In genomic region chr17:77830816-77831490, GRCh38 we compare ENCODE assay signal across 12 cellular contexts.
DNase-seq lines count a peak whose midpoint lies in the region; ATAC-seq and TF ChIP-seq lines count a peak whose summit lies in the region.
"Had no signal": no experiment of that assay in that cellular context is flagged by ENCODE, and none has a peak within 500 bp of the region (broad histone marks: within the 10 kb centered on the region; RNA-seq: fewer than 3 reads in every experiment).

No MANE protein-coding gene starts in this region.

- peaks cover 41% of the 10 kb centered on the region for H3K27me3 Mint-ChIP-seq in activated naive CD4-positive, alpha-beta T cell treated with anti-CD3 and anti-CD28 coated beads, Interleukin-2, amount 10 ng/mL, durations not matched to agents 7 days and 5 days

- no peaks in the 10 kb centered on the region for H3K27me3 ChIP-seq in brain microvascular endothelial cell (replicated peaks)

- H3K36me3 Mint-ChIP-seq in activated naive CD4-positive, alpha-beta T cell treated with anti-CD3 and anti-CD28 coated beads, Interleukin-2, amount 10 ng/mL, durations not matched to agents 7 days and 5 days, result no peaks in the 10 kb centered on the region
- H3K36me3 Mint-ChIP-seq: WTC11 had no signal

- H3K4me3 ChIP-seq in brain microvascular endothelial cell (ENCODE audit: low read depth, low read length), result no peak overlapping the region

- no peaks in the 10 kb centered on the region for H3K36me3 ChIP-seq in brain microvascular endothelial cell (replicated peaks)

- H3K4me3 Mint-ChIP-seq in activated naive CD4-positive, alpha-beta T cell treated with anti-CD3 and anti-CD28 coated beads, Interleukin-2, amount 10 ng/mL, durations not matched to agents 7 days and 5 days, result no peak overlapping the region
- H3K4me3 Mint-ChIP-seq: activated T-helper 1 cell treated with anti-CD3 and anti-CD28 coated beads, Interleukin-12 subunit alpha, Interleukin-12 subunit beta, Interleukin-2, Interleukin-4 antibody, amounts not matched to agents 30 ng/mL and 10 ng/mL and 1 ng/mL, durations not matched to agents 14 hours and 24 hours and 36 hours; WTC11 had no signal

- in situ Hi-C loops in brain microvascular endothelial cell (cut with HindIII; ENCODE audit: low pct_ligation_motif_present, low sequenced_read_pairs), result no loop called here

- H3K9me3 Mint-ChIP-seq in activated naive CD4-positive, alpha-beta T cell treated with anti-CD3 and anti-CD28 coated beads, Interleukin-2, amount 10 ng/mL, durations not matched to agents 7 days and 5 days, result peaks cover 9% of the 10 kb centered on the region
- H3K9me3 Mint-ChIP-seq: activated T-helper 1 cell treated with anti-CD3 and anti-CD28 coated beads, Interleukin-12 subunit alpha, Interleukin-12 subunit beta, Interleukin-2, Interleukin-4 antibody, amounts not matched to agents 30 ng/mL and 10 ng/mL and 1 ng/mL, durations not matched to agents 14 hours and 24 hours and 36 hours; WTC11 had no signal

- DNase-seq in NCI-H146 (lab: John Stamatoyannopoulos, UW), result peak; percentile 14
- no peak for DNase-seq in NCI-H146 treated with DMSO at 0.1 percent for 48 hours (lab: John Stamatoyannopoulos, UW; ENCODE audit: unreplicated experiment)
- no peak for DNase-seq in brain microvascular endothelial cell
- DNase-seq in mesenteric fat pad (ENCODE audit: low spot score), result peak; percentile 76
- DNase-seq in DMS153 treated with DMSO at 0.1 percent for 48 hours (lab: John Stamatoyannopoulos, UW; ENCODE audit: unreplicated experiment), result no peak
- DNase-seq in activated naive CD4-positive, alpha-beta T cell treated with anti-CD3 and anti-CD28 coated beads, Interleukin-2, amount 10 ng/mL, durations not matched to agents 7 days and 5 days, result no peak
- DNase-seq: NCI-H446 had no signal

- ATAC-seq in HG02798 (IDR thresholded peaks at IDR 0.05; ENCODE audit: poor library complexity, unreplicated experiment), result no peak
- ATAC-seq: WTC11 had no signal

- CTCF ChIA-PET in activated naive CD4-positive, alpha-beta T cell treated with anti-CD3 and anti-CD28 coated beads, Interleukin-2, amount 10 ng/mL, durations not matched to agents 7 days and 5 days (lab: Charles Lee), result no interaction called here

- H3K27ac ChIP-seq in brain microvascular endothelial cell (peak overlapping the region; percentile 83), temporal lobe (ENCODE audit: low read depth, low read length) (peak overlapping the region; percentile 64)
- H3K27ac ChIP-seq: KMS-11 had no signal

- H3K27ac Mint-ChIP-seq in activated naive CD4-positive, alpha-beta T cell treated with anti-CD3 and anti-CD28 coated beads, Interleukin-2, amount 10 ng/mL, durations not matched to agents 7 days and 5 days, result no peak overlapping the region
- H3K27ac Mint-ChIP-seq: activated T-helper 1 cell treated with anti-CD3 and anti-CD28 coated beads, Interleukin-12 subunit alpha, Interleukin-12 subunit beta, Interleukin-2, Interleukin-4 antibody, amounts not matched to agents 30 ng/mL and 10 ng/mL and 1 ng/mL, durations not matched to agents 14 hours and 24 hours and 36 hours; WTC11 had no signal

- H3K4me1 Mint-ChIP-seq in activated naive CD4-positive, alpha-beta T cell treated with anti-CD3 and anti-CD28 coated beads, Interleukin-2, amount 10 ng/mL, durations not matched to agents 7 days and 5 days, result peaks cover 18% of the 10 kb centered on the region

- no peak for TF ChIP-seq CTCF in brain microvascular endothelial cell (IDR thresholded peaks at IDR 0.05; ENCODE audit: low read depth, low read length, missing control alignments)

Comparison
In these comparisons a context has a peak if more than half of its experiments do, and no peak if none do; other contexts are left out.
1. DNase-seq: peak in NCI-H146 (single experiment) and mesenteric fat pad (single experiment); none in NCI-H146 treated with DMSO at 0.1 percent for 48 hours (single experiment), brain microvascular endothelial cell (single experiment), DMS153 treated with DMSO at 0.1 percent for 48 hours (single experiment) and activated naive CD4-positive, alpha-beta T cell treated with anti-CD3 and anti-CD28 coated beads, Interleukin-2, amount 10 ng/mL, durations not matched to agents 7 days and 5 days (single experiment).